ENCODE assay signal across 1 cellular context in the genomic region with DNA sequence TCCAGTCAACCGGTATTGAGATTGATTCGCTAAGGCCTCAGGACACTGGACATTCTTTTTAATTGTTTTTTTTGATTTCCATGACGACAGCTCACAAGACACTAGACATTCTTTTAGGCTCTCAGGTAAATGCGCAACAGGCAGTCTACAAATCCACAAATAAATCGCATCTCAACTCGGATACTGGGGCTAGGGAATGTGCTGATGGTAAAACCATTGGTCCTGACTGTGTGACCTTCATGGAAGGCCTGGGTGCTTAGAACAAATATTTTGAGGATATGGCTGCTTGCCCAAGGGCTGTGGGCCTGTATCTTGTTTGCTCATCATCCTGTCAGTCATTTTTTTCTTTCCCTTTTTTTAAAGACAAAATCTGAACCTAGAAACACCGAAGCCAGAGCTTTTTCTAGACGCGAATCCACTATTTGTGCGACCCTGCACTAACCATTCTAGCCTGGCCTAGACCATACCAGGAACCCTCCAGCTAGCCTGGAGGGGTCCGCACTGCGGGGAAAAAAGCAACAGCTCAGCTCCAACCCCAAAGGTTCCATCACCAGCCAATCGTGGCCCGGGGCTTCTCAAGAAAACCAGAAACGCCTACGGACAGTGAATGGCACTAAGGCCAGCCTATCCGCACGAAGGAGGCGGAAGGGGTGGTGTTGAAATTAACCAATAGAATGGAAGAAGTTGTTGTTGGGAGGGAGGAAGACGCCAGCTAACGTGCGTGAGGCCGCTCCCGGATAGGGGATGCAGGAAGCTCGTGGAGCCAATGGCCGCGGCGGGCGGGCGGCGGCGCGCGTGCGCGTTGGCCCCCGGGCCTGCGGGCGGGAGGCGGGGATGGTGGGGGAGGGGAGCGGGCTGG.
TF ChIP-seq lines count a peak whose summit lies in the region.

No MANE protein-coding gene starts in this region.

TF ChIP-seq in K562, 482 proteins besides CTCF, POLR2A, EP300 and RAD21 (continued from another document and continues in another):
- TF ChIP-seq, protein P1, sequence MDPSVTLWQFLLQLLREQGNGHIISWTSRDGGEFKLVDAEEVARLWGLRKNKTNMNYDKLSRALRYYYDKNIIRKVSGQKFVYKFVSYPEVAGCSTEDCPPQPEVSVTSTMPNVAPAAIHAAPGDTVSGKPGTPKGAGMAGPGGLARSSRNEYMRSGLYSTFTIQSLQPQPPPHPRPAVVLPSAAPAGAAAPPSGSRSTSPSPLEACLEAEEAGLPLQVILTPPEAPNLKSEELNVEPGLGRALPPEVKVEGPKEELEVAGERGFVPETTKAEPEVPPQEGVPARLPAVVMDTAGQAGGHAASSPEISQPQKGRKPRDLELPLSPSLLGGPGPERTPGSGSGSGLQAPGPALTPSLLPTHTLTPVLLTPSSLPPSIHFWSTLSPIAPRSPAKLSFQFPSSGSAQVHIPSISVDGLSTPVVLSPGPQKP (CRISPR knock-in tag; IDR thresholded peaks at IDR 0.05): no peak
- TF ChIP-seq RBM14 (IDR thresholded peaks at IDR 0.05; ENCODE audit: borderline replicate concordance, insufficient read depth, low read depth, low read length): no peak
- TF ChIP-seq, protein P2, sequence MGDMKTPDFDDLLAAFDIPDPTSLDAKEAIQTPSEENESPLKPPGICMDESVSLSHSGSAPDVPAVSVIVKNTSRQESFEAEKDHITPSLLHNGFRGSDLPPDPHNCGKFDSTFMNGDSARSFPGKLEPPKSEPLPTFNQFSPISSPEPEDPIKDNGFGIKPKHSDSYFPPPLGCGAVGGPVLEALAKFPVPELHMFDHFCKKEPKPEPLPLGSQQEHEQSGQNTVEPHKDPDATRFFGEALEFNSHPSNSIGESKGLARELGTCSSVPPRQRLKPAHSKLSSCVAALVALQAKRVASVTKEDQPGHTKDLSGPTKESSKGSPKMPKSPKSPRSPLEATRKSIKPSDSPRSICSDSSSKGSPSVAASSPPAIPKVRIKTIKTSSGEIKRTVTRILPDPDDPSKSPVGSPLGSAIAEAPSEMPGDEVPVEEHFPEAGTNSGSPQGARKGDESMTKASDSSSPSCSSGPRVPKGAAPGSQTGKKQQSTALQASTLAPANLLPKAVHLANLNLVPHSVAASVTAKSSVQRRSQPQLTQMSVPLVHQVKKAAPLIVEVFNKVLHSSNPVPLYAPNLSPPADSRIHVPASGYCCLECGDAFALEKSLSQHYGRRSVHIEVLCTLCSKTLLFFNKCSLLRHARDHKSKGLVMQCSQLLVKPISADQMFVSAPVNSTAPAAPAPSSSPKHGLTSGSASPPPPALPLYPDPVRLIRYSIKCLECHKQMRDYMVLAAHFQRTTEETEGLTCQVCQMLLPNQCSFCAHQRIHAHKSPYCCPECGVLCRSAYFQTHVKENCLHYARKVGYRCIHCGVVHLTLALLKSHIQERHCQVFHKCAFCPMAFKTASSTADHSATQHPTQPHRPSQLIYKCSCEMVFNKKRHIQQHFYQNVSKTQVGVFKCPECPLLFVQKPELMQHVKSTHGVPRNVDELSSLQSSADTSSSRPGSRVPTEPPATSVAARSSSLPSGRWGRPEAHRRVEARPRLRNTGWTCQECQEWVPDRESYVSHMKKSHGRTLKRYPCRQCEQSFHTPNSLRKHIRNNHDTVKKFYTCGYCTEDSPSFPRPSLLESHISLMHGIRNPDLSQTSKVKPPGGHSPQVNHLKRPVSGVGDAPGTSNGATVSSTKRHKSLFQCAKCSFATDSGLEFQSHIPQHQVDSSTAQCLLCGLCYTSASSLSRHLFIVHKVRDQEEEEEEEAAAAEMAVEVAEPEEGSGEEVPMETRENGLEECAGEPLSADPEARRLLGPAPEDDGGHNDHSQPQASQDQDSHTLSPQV (IDR thresholded peaks at IDR 0.05): peak; percentile 81
- TF ChIP-seq GTF2F1 (IDR thresholded peaks at IDR 0.05; ENCODE audit: low read depth, low read length): peak; percentile 40; the same call in 1 of the 2 replicates
- no peak for TF ChIP-seq ZKSCAN3 (CRISPR knock-in tag; IDR thresholded peaks at IDR 0.05)
- TF ChIP-seq, protein P3, sequence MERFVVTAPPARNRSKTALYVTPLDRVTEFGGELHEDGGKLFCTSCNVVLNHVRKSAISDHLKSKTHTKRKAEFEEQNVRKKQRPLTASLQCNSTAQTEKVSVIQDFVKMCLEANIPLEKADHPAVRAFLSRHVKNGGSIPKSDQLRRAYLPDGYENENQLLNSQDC (CRISPR knock-in tag; IDR thresholded peaks at IDR 0.05): peak; percentile 95
- TF ChIP-seq HMG20B (CRISPR knock-in tag; IDR thresholded peaks at IDR 0.05): 0 out of 2 replicates have a peak, but pooled peaks have one; percentile 15
- TF ChIP-seq ZNF79 (CRISPR knock-in tag; IDR thresholded peaks at IDR 0.05; ENCODE audit: low read depth): 0 out of 2 replicates have a peak, but pooled peaks have one; percentile 11
- TF ChIP-seq SPI1 (IDR thresholded peaks at IDR 0.05; ENCODE audit: borderline replicate concordance, low read depth, low read length): peak; percentile 55; the same call in 1 of the 2 replicates
- peak; percentile 66; the same call in 1 of the 2 replicates for TF ChIP-seq GATA2 (CRISPR knock-in tag; IDR thresholded peaks at IDR 0.05)
- TF ChIP-seq ZNF780A (CRISPR knock-in tag; IDR thresholded peaks at IDR 0.05): no peak
- peak; percentile 58 to 67; a peak in 1 of 4 replicates for TF ChIP-seq TEAD1 (CRISPR knock-in tag; IDR thresholded peaks at IDR 0.05)
- 0 out of 2 replicates have a peak, but pooled peaks have one; percentile 30 for TF ChIP-seq HMG20A (CRISPR knock-in tag; conservative IDR thresholded peaks at IDR 0.05)
- 0 out of 2 replicates have a peak, but pooled peaks have one; percentile 41 for TF ChIP-seq CBX1 (IDR thresholded peaks at IDR 0.05; ENCODE audit: low read depth)
- TF ChIP-seq ARNT (IDR thresholded peaks at IDR 0.05): peak in 1 of 2 experiments; percentile 67; a peak in 2 of 4 replicates
- TF ChIP-seq, protein P4, sequence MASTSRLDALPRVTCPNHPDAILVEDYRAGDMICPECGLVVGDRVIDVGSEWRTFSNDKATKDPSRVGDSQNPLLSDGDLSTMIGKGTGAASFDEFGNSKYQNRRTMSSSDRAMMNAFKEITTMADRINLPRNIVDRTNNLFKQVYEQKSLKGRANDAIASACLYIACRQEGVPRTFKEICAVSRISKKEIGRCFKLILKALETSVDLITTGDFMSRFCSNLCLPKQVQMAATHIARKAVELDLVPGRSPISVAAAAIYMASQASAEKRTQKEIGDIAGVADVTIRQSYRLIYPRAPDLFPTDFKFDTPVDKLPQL (IDR thresholded peaks at IDR 0.05; ENCODE audit: extremely low read depth, insufficient read length): peak; percentile 10
- TF ChIP-seq WHSC1 (IDR thresholded peaks at IDR 0.05; ENCODE audit: low read length): no peak
- TF ChIP-seq CSDE1 (IDR thresholded peaks at IDR 0.05): peak in 1 of 2 experiments; percentile 68; a peak in 1 of 4 replicates
- TF ChIP-seq ZNF583 (CRISPR knock-in tag; IDR thresholded peaks at IDR 0.05): peak; percentile 44; the same call in 1 of the 2 replicates
- peak; percentile 28; the same call in 1 of the 2 replicates for TF ChIP-seq ZNF324 (CRISPR knock-in tag; IDR thresholded peaks at IDR 0.05)
- TF ChIP-seq, protein P5, sequence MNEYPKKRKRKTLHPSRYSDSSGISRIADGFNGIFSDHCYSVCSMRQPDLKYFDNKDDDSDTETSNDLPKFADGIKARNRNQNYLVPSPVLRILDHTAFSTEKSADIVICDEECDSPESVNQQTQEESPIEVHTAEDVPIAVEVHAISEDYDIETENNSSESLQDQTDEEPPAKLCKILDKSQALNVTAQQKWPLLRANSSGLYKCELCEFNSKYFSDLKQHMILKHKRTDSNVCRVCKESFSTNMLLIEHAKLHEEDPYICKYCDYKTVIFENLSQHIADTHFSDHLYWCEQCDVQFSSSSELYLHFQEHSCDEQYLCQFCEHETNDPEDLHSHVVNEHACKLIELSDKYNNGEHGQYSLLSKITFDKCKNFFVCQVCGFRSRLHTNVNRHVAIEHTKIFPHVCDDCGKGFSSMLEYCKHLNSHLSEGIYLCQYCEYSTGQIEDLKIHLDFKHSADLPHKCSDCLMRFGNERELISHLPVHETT (CRISPR knock-in tag; conservative IDR thresholded peaks at IDR 0.05 in 1 of 2, IDR thresholded peaks at IDR 0.05 in 1 of 2): peak in 1 of 2 experiments; percentile 96; a peak in 1 of 4 replicates
- 0 out of 2 replicates have a peak, but pooled peaks have one; percentile 61 for TF ChIP-seq ZNF695 (CRISPR knock-in tag; IDR thresholded peaks at IDR 0.05)
- TF ChIP-seq STAT5A (IDR thresholded peaks at IDR 0.05; ENCODE audit: borderline replicate concordance, low read length): no peak
- peak; percentile 68; the same call in 1 of the 2 replicates for TF ChIP-seq BHLHE40 (IDR thresholded peaks at IDR 0.05; ENCODE audit: low read length)
- TF ChIP-seq LEF1 (IDR thresholded peaks at IDR 0.05): 0 out of 2 replicates have a peak, but pooled peaks have one; percentile 27
- TF ChIP-seq, protein P6, sequence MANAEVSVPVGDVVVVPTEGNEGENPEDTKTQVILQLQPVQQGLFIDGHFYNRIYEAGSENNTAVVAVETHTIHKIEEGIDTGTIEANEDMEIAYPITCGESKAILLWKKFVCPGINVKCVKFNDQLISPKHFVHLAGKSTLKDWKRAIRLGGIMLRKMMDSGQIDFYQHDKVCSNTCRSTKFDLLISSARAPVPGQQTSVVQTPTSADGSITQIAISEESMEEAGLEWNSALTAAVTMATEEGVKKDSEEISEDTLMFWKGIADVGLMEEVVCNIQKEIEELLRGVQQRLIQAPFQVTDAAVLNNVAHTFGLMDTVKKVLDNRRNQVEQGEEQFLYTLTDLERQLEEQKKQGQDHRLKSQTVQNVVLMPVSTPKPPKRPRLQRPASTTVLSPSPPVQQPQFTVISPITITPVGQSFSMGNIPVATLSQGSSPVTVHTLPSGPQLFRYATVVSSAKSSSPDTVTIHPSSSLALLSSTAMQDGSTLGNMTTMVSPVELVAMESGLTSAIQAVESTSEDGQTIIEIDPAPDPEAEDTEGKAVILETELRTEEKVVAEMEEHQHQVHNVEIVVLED (CRISPR knock-in tag; IDR thresholded peaks at IDR 0.05): peak; percentile 72
- TF ChIP-seq SIN3A (IDR thresholded peaks at IDR 0.05; ENCODE audit: borderline replicate concordance in 2 of 2, control insufficient read depth in 1 of 2, low read depth in 2 of 2, low read length in 2 of 2): 0 out of 4 replicates have a peak, but pooled peaks of 1 of the 2 experiments have one; percentile 21
- 0 out of 2 replicates have a peak, but pooled peaks have one; percentile 52 for TF ChIP-seq SMAD3 (CRISPR knock-in tag; conservative IDR thresholded peaks at IDR 0.05)
- peak; percentile 75; the same call in 1 of the 2 replicates for TF ChIP-seq BRD4 (IDR thresholded peaks at IDR 0.05)
- peak; percentile 98 for TF ChIP-seq FOS (IDR thresholded peaks at IDR 0.05; ENCODE audit: extremely low read depth, insufficient read length)
- TF ChIP-seq, protein P7, sequence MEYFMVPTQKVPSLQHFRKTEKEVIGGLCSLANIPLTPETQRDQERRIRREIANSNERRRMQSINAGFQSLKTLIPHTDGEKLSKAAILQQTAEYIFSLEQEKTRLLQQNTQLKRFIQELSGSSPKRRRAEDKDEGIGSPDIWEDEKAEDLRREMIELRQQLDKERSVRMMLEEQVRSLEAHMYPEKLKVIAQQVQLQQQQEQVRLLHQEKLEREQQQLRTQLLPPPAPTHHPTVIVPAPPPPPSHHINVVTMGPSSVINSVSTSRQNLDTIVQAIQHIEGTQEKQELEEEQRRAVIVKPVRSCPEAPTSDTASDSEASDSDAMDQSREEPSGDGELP (CRISPR knock-in tag; IDR thresholded peaks at IDR 0.05; ENCODE audit: borderline replicate concordance): peak; percentile 58
- TF ChIP-seq HDGF (IDR thresholded peaks at IDR 0.05): 0 out of 2 replicates have a peak, but pooled peaks have one; percentile 44
- TF ChIP-seq IRF2 (CRISPR knock-in tag; IDR thresholded peaks at IDR 0.05): no peak
- peak; percentile 51; the same call in 1 of the 2 replicates for TF ChIP-seq SMARCA4 (IDR thresholded peaks at IDR 0.05)
- TF ChIP-seq KDM5B (IDR thresholded peaks at IDR 0.05; ENCODE audit: insufficient replicate concordance, low read depth, low read length): peak; percentile 87
- TF ChIP-seq, protein P8, sequence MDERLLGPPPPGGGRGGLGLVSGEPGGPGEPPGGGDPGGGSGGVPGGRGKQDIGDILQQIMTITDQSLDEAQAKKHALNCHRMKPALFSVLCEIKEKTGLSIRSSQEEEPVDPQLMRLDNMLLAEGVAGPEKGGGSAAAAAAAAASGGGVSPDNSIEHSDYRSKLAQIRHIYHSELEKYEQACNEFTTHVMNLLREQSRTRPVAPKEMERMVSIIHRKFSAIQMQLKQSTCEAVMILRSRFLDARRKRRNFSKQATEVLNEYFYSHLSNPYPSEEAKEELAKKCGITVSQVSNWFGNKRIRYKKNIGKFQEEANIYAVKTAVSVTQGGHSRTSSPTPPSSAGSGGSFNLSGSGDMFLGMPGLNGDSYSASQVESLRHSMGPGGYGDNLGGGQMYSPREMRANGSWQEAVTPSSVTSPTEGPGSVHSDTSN (CRISPR knock-in tag; IDR thresholded peaks at IDR 0.05; ENCODE audit: low read depth): peak; percentile 94
- TF ChIP-seq, protein P8 (tag; conservative IDR thresholded peaks at IDR 0.05; ENCODE audit: low read depth): peak; percentile 99
- no peak for TF ChIP-seq GABPB2 (CRISPR knock-in tag; conservative IDR thresholded peaks at IDR 0.05)
- peak; percentile 80; the same call in 1 of the 2 replicates for TF ChIP-seq ZBED1 (IDR thresholded peaks at IDR 0.05)
- TF ChIP-seq HNRNPUL1 (IDR thresholded peaks at IDR 0.05; ENCODE audit: low read length): no peak
- TF ChIP-seq, protein P9, sequence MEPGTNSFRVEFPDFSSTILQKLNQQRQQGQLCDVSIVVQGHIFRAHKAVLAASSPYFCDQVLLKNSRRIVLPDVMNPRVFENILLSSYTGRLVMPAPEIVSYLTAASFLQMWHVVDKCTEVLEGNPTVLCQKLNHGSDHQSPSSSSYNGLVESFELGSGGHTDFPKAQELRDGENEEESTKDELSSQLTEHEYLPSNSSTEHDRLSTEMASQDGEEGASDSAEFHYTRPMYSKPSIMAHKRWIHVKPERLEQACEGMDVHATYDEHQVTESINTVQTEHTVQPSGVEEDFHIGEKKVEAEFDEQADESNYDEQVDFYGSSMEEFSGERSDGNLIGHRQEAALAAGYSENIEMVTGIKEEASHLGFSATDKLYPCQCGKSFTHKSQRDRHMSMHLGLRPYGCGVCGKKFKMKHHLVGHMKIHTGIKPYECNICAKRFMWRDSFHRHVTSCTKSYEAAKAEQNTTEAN (CRISPR knock-in tag; IDR thresholded peaks at IDR 0.05): no peak
- peak; percentile 85 for TF ChIP-seq ZBTB7A (IDR thresholded peaks at IDR 0.05; ENCODE audit: borderline replicate concordance, control insufficient read depth, low read depth, low read length)
- 0 out of 2 replicates have a peak, but pooled peaks have one; percentile 35 for TF ChIP-seq SOX6 (IDR thresholded peaks at IDR 0.05)
- peak; percentile 79 for TF ChIP-seq BACH1 (tag; IDR thresholded peaks at IDR 0.05)
